In the genomic region with DNA sequence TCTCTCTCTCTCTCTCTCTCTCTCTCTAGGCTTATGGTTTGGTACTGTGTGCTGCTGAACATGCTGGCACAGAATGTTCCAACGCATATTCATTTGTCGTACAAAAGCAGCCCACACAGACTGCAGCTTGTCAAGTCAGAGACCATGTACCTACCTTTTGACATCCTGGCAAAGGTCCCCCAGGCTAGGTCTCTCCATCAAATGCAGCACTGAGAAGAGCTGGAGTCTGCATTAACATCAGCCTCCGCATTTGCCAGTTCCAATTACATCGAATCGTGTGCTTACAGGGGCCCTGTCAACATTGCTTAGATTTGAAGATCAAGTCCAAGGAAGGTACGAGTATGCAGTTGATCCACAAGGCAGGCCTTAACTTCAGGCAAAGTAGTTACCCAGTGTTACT, we compare ENCODE assay signal across 21 cellular contexts. TPM values are rescaled to one million over a fixed set of nuclear protein-coding genes. Genes with fewer than 3 reads are reported as not detected.
DNase-seq lines count a peak whose midpoint lies in the region; ATAC-seq and TF ChIP-seq lines count a peak whose summit lies in the region.
"Had no signal": no experiment of that assay in that cellular context is flagged by ENCODE, and none has a peak within 500 bp of the region (broad histone marks: within the 10 kb centered on the region; RNA-seq: fewer than 3 reads in every experiment).

No MANE protein-coding gene starts in this region.

- no peaks in the 10 kb centered on the region for H3K9me3 ChIP-seq in WERI-Rb-1 (ENCODE audit: severe bottlenecking)
- H3K9me3 ChIP-seq in upper lobe of left lung: no peaks in the 10 kb centered on the region
- H3K9me3 ChIP-seq: A549; BLaER1 treated with 17β-estradiol and CSF1 and Interleukin-3, amounts not matched to agents 10 nM and 100 nM; Caco-2 had no signal

- intact Hi-C loops in head of caudate nucleus (cut with DNase I): no loop called here

- H3K4me3 ChIP-seq in WERI-Rb-1 (ENCODE audit: low read depth, low read length) (no peak overlapping the region), upper lobe of left lung (no peak overlapping the region)
- H3K4me3 ChIP-seq: A549; BLaER1 treated with 17β-estradiol and CSF1 and Interleukin-3, amounts not matched to agents 10 nM and 100 nM; GM12878 had no signal

- DNase-seq in NCI-H82 (lab: John Stamatoyannopoulos, UW): peak; percentile 57
- DNase-seq in NCI-H82 treated with DMSO at 0.1 percent for 48 hours (lab: John Stamatoyannopoulos, UW; ENCODE audit: unreplicated experiment): no peak
- peak; percentile 28 for DNase-seq in WERI-Rb-1
- peak in 24 of 42 donors; percentile 10 to 75 (median 44) for DNase-seq in head of caudate nucleus
- peak; percentile 54 for DNase-seq in retina
- no peak for DNase-seq in upper lobe of left lung
- DNase-seq in NCI-H510A (lab: John Stamatoyannopoulos, UW): no peak
- DNase-seq in hypothalamus (lab: John Stamatoyannopoulos, UW): no peak
- DNase-seq: AML-193; Caco-2; Calu3; CD4-positive, alpha-beta T cell; CD8-positive, alpha-beta T cell; DND-41; EL; GDM1 had no signal

- no peak for TF ChIP-seq EP300 in upper lobe of left lung (IDR thresholded peaks at IDR 0.05)

- no peak for TF ChIP-seq POLR2A in upper lobe of left lung (IDR thresholded peaks at IDR 0.05)

- no peaks in the 10 kb centered on the region for H3K36me3 ChIP-seq in WERI-Rb-1
- H3K36me3 ChIP-seq in upper lobe of left lung: no peaks in the 10 kb centered on the region
- H3K36me3 ChIP-seq: BLaER1 treated with 17β-estradiol and CSF1 and Interleukin-3, amounts not matched to agents 10 nM and 100 nM had no signal

- TF ChIP-seq CTCF in WERI-Rb-1 (IDR thresholded peaks at IDR 0.05; ENCODE audit: low read depth, low read length) (no peak), upper lobe of left lung (IDR thresholded peaks at IDR 0.05) (no peak)

- H3K4me1 ChIP-seq in upper lobe of left lung: peaks cover 0 to 4% (median 0%) of the 10 kb centered on the region in 4 donors
- H3K4me1 ChIP-seq: A549, Caco-2 had no signal

- no peak for ATAC-seq in upper lobe of left lung (ENCODE audit: low FRiP score in 2 of 2)
- ATAC-seq: A549; CD8-positive, alpha-beta T cell; GM12878 had no signal

- WGBS in upper lobe of left lung, 2 donors: 79 to 92% methylated on average over 4 to 6 of the region's 6 CpGs

- H3K27me3 ChIP-seq in WERI-Rb-1 (ENCODE audit: insufficient read depth, low read depth, severe bottlenecking) (no peaks in the 10 kb centered on the region), upper lobe of left lung (no peaks in the 10 kb centered on the region)
- H3K27me3 ChIP-seq: BLaER1 treated with 17β-estradiol and CSF1 and Interleukin-3, amounts not matched to agents 10 nM and 100 nM had no signal

- H3K27ac ChIP-seq in WERI-Rb-1: no peak overlapping the region
- H3K27ac ChIP-seq in upper lobe of left lung: no peak overlapping the region
- H3K27ac ChIP-seq: 22Rv1; A549; BLaER1 treated with 17β-estradiol and CSF1 and Interleukin-3, amounts not matched to agents 10 nM and 100 nM; C4-2B had no signal

RNA-seq across cellular contexts. Expression of gene GPR135, which starts 47.9 kb away (rescaled TPM):
- total RNA-seq in upper lobe of left lung: 10 to 100 TPM in 1 of 6 donors, 1 to 10 TPM in 5; 1.7 to 10.5 (median 6.2) TPM

Comparison
In these comparisons a context has a peak if more than half of its experiments do, and no peak if none do; other contexts are left out.
1. DNase-seq: peak in NCI-H82 (single experiment), WERI-Rb-1 (single experiment), head of caudate nucleus (24 of 42) and retina (single experiment); none in NCI-H82 treated with DMSO at 0.1 percent for 48 hours (single experiment), upper lobe of left lung (0 of 2), NCI-H510A (single experiment) and hypothalamus (0 of 51).